In genomic region chr18:70454705-70455322, GRCh38 we compare ENCODE assay signal across 8 cellular contexts.
DNase-seq lines count a peak whose midpoint lies in the region; ATAC-seq and TF ChIP-seq lines count a peak whose summit lies in the region.

No MANE protein-coding gene starts in this region.

- ATAC-seq in GM18520 (IDR thresholded peaks at IDR 0.05; ENCODE audit: unreplicated experiment) (peak; percentile 64), HG02973 (IDR thresholded peaks at IDR 0.05; ENCODE audit: unreplicated experiment) (peak; percentile 66), psoas muscle (peak in 3 of 4 donors; percentile 53 to 83 (median 70)), omental fat pad (ENCODE audit: low FRiP score) (no peak)

- H3K36me3 Mint-ChIP-seq in Caco-2 (ENCODE audit: insufficient read depth, unreplicated experiment) = no peaks in the 10 kb centered on the region

- intact Hi-C loops in Caco-2 (cut with micrococcal nuclease; ENCODE audit: unreplicated experiment) (loop anchor here (1.0 to 2.0 kb wide), 3 partner anchors 283 to 818 kb away; no protein-coding TSS in a partner anchor), psoas muscle (cut with DNase I) (loop anchor here (5.0 kb wide), 1 partner anchor 258 kb away; no protein-coding TSS in a partner anchor)

- H3K36me3 ChIP-seq in Caco-2 (ENCODE audit: control insufficient read depth, insufficient read depth, low read length) (no peaks in the 10 kb centered on the region), psoas muscle (ENCODE audit: insufficient read depth in 1 of 2, low read depth in 1 of 2) (no peaks in the 10 kb centered on the region)

- H3K4me1 ChIP-seq in Caco-2 (no peaks in the 10 kb centered on the region), psoas muscle (no peaks in the 10 kb centered on the region)

- H3K4me3 ChIP-seq in Caco-2 (ENCODE audit: low read depth, low read length) (no peak overlapping the region), foreskin fibroblast (ENCODE audit: low read depth in 1 of 2, low read length in 2 of 2) (no peak overlapping the region), psoas muscle (no peak overlapping the region)

- H3K4me3 Mint-ChIP-seq in Caco-2 (ENCODE audit: unreplicated experiment) = no peak overlapping the region

- CTCF ChIA-PET in Caco-2 (lab: Charles Lee) = interaction anchor here (0.7 to 1.1 kb wide), 3 partner anchors 249 to 921 kb away, joined by 3 to 4 read pairs (median 3); no protein-coding TSS in a partner anchor

- DNase-seq in Caco-2 (peak in 1 of 2 experiments; percentile 45), NCI-H2081 (lab: John Stamatoyannopoulos, UW) (peak; percentile 57 to 68), foreskin fibroblast (peak; percentile 52 to 87), psoas muscle (no peak), omental fat pad (ENCODE audit: low spot score) (no peak)

- TF ChIP-seq CTCF in Caco-2 (IDR thresholded peaks at IDR 0.05; ENCODE audit: insufficient read depth in 1 of 2, low read depth in 1 of 2, low read length in 1 of 2, severe bottlenecking in 1 of 2, unreplicated experiment in 1 of 2) (peak; percentile 41 to 57), VCaP (conservative IDR thresholded peaks at IDR 0.05) (peak; percentile 84), foreskin fibroblast (IDR thresholded peaks at IDR 0.05; ENCODE audit: low read depth, low read length) (peak; percentile 71), psoas muscle (IDR thresholded peaks at IDR 0.05) (peak; percentile 70), omental fat pad (IDR thresholded peaks at IDR 0.05) (peak in 1 of 3 donors; percentile 43)

- H3K4me1 Mint-ChIP-seq in Caco-2 (ENCODE audit: low read depth, unreplicated experiment) = no peaks in the 10 kb centered on the region

- WGBS in psoas muscle, 3 donors = 21 to 30% (median 21%) methylated on average over 5 of the region's 5 CpGs

- H3K27ac ChIP-seq in VCaP = no peak overlapping the region
- no peak overlapping the region for H3K27ac ChIP-seq in psoas muscle

- H3K27me3 ChIP-seq in Caco-2 (replicated peaks; ENCODE audit: control insufficient read depth, insufficient read depth, low read length) (no peaks in the 10 kb centered on the region), psoas muscle (ENCODE audit: insufficient read depth in 3 of 3, low read length in 2 of 3) (no peaks in the 10 kb centered on the region)

- H3K9me3 Mint-ChIP-seq in Caco-2 (ENCODE audit: unreplicated experiment) = no peaks in the 10 kb centered on the region

- POLR2A ChIA-PET in Caco-2 (lab: Charles Lee) = no interaction called here

- H3K9me3 ChIP-seq in Caco-2 (no peaks in the 10 kb centered on the region), psoas muscle (no peaks in the 10 kb centered on the region)

- H3K27ac Mint-ChIP-seq in Caco-2 (ENCODE audit: unreplicated experiment) = no peak overlapping the region

- H3K27me3 Mint-ChIP-seq in Caco-2 (ENCODE audit: insufficient read depth, unreplicated experiment) = no peaks in the 10 kb centered on the region

- no TSS peak for BruUV-seq in Caco-2 (replicated peaks; lab: Mats Ljungman, UMichigan)

Comparison
In these comparisons a context has a peak if more than half of its experiments do, and no peak if none do; other contexts are left out.
1. DNase-seq: peak in NCI-H2081 (2 of 2) and foreskin fibroblast (2 of 2); none in psoas muscle (0 of 2) and omental fat pad (single experiment).